Comparison of ENCODE assay signal across 8 cellular contexts in the genomic region with DNA sequence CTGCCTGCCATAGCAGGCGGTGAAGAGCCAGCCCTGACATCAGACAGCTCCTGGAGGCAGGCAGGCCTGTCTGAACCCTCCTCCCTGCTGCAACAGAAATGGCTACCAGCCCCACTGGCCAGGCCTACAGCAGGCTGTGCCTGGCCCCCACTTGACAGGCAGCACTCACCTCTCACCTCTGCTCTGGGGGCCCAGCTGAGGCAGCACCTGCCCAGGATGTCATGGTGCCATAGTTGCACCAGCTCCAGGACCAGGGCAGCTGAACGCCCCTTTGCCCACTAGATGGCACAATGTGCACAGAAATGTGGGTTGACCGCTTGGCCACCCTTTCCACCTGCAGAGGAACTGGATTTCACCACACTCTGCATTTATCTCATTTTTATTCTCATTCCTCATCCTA. TPM values are rescaled to one million over a fixed set of nuclear protein-coding genes. Genes with fewer than 3 reads are reported as not detected.
DNase-seq lines count a peak whose midpoint lies in the region; ATAC-seq, FAIRE-seq and TF ChIP-seq lines count a peak whose summit lies in the region.

No MANE protein-coding gene starts in this region.

- peak; percentile 79 to 88 (median 84) for TF ChIP-seq CTCF in ascending aorta (IDR thresholded peaks at IDR 0.05)

- peak overlapping the region; percentile 34; the same call in 1 of the 2 replicates for H3K4me2 ChIP-seq in BLaER1

- peaks cover 66% of the 10 kb centered on the region for H4K20me1 ChIP-seq in BLaER1

- H3K4me1 ChIP-seq in BLaER1 (peaks cover 22% of the 10 kb centered on the region), ascending aorta (no peaks in the 10 kb centered on the region)

- ATAC-seq in HG02970 (IDR thresholded peaks at IDR 0.05; ENCODE audit: low FRiP score, unreplicated experiment), result no peak

- peaks cover 60% of the 10 kb centered on the region for H3K36me3 ChIP-seq in BLaER1
- H3K36me3 ChIP-seq in ascending aorta, result peaks cover 0 to 2% of the 10 kb centered on the region in 2 donors

- H3K27ac ChIP-seq in BLaER1 (peak overlapping the region; percentile 42; the same call in 1 of the 2 replicates), ascending aorta (no peak overlapping the region)

- H3K9me3 ChIP-seq in BLaER1 (no peaks in the 10 kb centered on the region), ascending aorta (no peaks in the 10 kb centered on the region)

- H3K27me3 ChIP-seq in BLaER1 (no peaks in the 10 kb centered on the region), ascending aorta (no peaks in the 10 kb centered on the region)

- no peak overlapping the region for H3K4me3 ChIP-seq in BLaER1
- H3K4me3 ChIP-seq in ascending aorta, result no peak overlapping the region

- H3K9ac ChIP-seq in BLaER1, result peak overlapping the region; percentile 43; the same call in 1 of the 2 replicates

- FAIRE-seq in GM19239 (lab: Jason Lieb, UNC), result peak; percentile 26

- peak; percentile 81 for DNase-seq in GM19239 (ENCODE audit: insufficient read length, low spot score)
- peak; percentile 49 for DNase-seq in NCI-H128 (lab: John Stamatoyannopoulos, UW; ENCODE audit: unreplicated experiment)
- peak; percentile 44 for DNase-seq in T1000 (lab: John Stamatoyannopoulos, UW)
- peak in 1 of 2 donors; percentile 79 for DNase-seq in ascending aorta (ENCODE audit: low spot score in 2 of 2)
- peak; percentile 45 to 60 for DNase-seq in hippocampal formation (lab: John Stamatoyannopoulos, UW)
- peak; percentile 45 to 54 for DNase-seq in stimulated activated CD4-positive, alpha-beta T cell treated with anti-CD3 and anti-CD28 coated beads, Interleukin-12 subunit alpha, Interleukin-12 subunit beta, amount 100 ng/mL, for 24 hours (ENCODE audit: low read depth in 2 of 2)

- intact Hi-C loops in ascending aorta (cut with DNase I), result loop anchor here (1.0 to 10.0 kb wide), 4 partner anchors 36 to 242 kb away; partner anchors contain the start of gene AARS2

RNA-seq across cellular contexts. Expression of gene MRPL14, which starts 30.6 kb away (rescaled TPM):
- total RNA-seq in ascending aorta, result 61.8 TPM

RNA-seq across cellular contexts. Expression of gene TMEM63B, which starts 30.7 kb away (rescaled TPM):
- total RNA-seq in ascending aorta, result 9.6 TPM
